Comparison of ENCODE assay signal across 14 cellular contexts in the genomic region with DNA sequence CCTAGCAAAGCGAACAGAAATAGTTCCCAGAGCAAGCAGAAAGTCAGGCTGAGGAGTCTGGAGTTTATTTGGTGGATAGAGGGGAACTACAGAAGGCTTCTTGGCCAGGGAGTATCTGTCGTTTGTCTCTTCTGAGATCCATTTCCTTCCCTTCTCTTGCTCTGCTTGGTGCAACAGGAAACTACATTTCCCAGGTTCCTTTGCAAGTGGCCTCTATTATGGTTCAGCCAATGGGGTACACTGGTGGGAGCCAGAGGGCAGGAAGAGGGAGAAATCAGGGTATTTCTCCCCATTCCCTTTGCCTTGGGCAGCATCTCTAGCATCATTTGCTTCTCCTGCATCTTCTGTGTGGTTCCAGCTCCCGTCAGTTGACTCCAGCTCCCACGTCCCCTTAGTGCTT.
DNase-seq lines count a peak whose midpoint lies in the region; ATAC-seq, FAIRE-seq and TF ChIP-seq lines count a peak whose summit lies in the region.
"Had no signal": no experiment of that assay in that cellular context is flagged by ENCODE, and none has a peak within 500 bp of the region (broad histone marks: within the 10 kb centered on the region; RNA-seq: fewer than 3 reads in every experiment).

No MANE protein-coding gene starts in this region.

- no peak for ATAC-seq in left lobe of liver
- ATAC-seq in activated T-cell treated with anti-CD3 and anti-CD28 coated beads, Interleukin-2, amount 50 U/mL, for 4 hours = no peak
- ATAC-seq: gastrocnemius medialis had no signal

- H3F3A ChIP-seq in DOHH2 (ENCODE audit: control insufficient read depth, insufficient read depth) = no peaks in the 10 kb centered on the region

- no peak overlapping the region for H3K4me3 Mint-ChIP-seq in endodermal cell
- no peak overlapping the region for H3K4me3 Mint-ChIP-seq in activated T-cell treated with anti-CD3 and anti-CD28 coated beads, Interleukin-2, amount 50 U/mL, for 4 hours

- no peaks in the 10 kb centered on the region for H3K36me3 Mint-ChIP-seq in endodermal cell (ENCODE audit: low read depth)
- H3K36me3 Mint-ChIP-seq in activated T-cell treated with anti-CD3 and anti-CD28 coated beads, Interleukin-2, amount 50 U/mL, for 4 hours (ENCODE audit: insufficient read depth) = no peaks in the 10 kb centered on the region

- FAIRE-seq in GM12891 (lab: Jason Lieb, UNC) = peak; percentile 66
- FAIRE-seq: islet of Langerhans had no signal

- TF ChIP-seq CTCF in DOHH2 (IDR thresholded peaks at IDR 0.05; ENCODE audit: low read depth, low read length, poor library complexity, severe bottlenecking) = no peak
- no peak for TF ChIP-seq CTCF in endodermal cell (conservative IDR thresholded peaks at IDR 0.05)

- H3K4me1 ChIP-seq in DOHH2 (ENCODE audit: control insufficient read depth, low read length) (peaks cover 20% of the 10 kb centered on the region), endodermal cell (ENCODE audit: control insufficient read depth, insufficient read depth, low read length) (no peaks in the 10 kb centered on the region)
- H3K4me1 ChIP-seq: gastrocnemius medialis had no signal

- H3K36me3 ChIP-seq in DOHH2 (ENCODE audit: control insufficient read depth, low read length) (no peaks in the 10 kb centered on the region), endodermal cell (ENCODE audit: control insufficient read depth, insufficient read depth, low read length) (no peaks in the 10 kb centered on the region)
- H3K36me3 ChIP-seq: gastrocnemius medialis, thyroid gland had no signal

- no peak overlapping the region for H3K9ac ChIP-seq in endodermal cell (ENCODE audit: extremely low read depth, low read length, poor library complexity, severe bottlenecking)

- no peaks in the 10 kb centered on the region for H3K9me2 ChIP-seq in DOHH2 (replicated peaks; ENCODE audit: control insufficient read depth, low read length)

- WGBS in endodermal cell (ENCODE audit: insufficient coverage in 1 of 2, insufficient read length in 1 of 2), 2 experiments = 76% methylated on average over 4 of the region's 4 CpGs; no CpG with 5 or more reads in 1 of the 2 experiments

- no peak for TF ChIP-seq POLR2A in GM12891 (IDR thresholded peaks at IDR 0.05; ENCODE audit: low read depth, low read length)

- 0 out of 2 replicates have a peak overlapping the region, but pooled peaks have one; percentile 24 for H3K4me2 ChIP-seq in DOHH2 (ENCODE audit: low read length)

- H3K4me1 Mint-ChIP-seq in endodermal cell = peaks cover 13% of the 10 kb centered on the region
- peaks cover 6% of the 10 kb centered on the region for H3K4me1 Mint-ChIP-seq in activated T-cell treated with anti-CD3 and anti-CD28 coated beads, Interleukin-2, amount 50 U/mL, for 4 hours (ENCODE audit: low read depth)

- H3K27me3 Mint-ChIP-seq in endodermal cell (ENCODE audit: insufficient read depth) = peaks cover 7% of the 10 kb centered on the region
- no peaks in the 10 kb centered on the region for H3K27me3 Mint-ChIP-seq in activated T-cell treated with anti-CD3 and anti-CD28 coated beads, Interleukin-2, amount 50 U/mL, for 4 hours (ENCODE audit: low read depth)

- H3K9me3 Mint-ChIP-seq in endodermal cell = peaks cover 16% of the 10 kb centered on the region
- no peaks in the 10 kb centered on the region for H3K9me3 Mint-ChIP-seq in activated T-cell treated with anti-CD3 and anti-CD28 coated beads, Interleukin-2, amount 50 U/mL, for 4 hours

- H3K4me3 ChIP-seq in DOHH2 (ENCODE audit: low read length) (no peak overlapping the region), endodermal cell (ENCODE audit: low read length) (no peak overlapping the region)
- H3K4me3 ChIP-seq: gastrocnemius medialis, thyroid gland had no signal

- no peaks in the 10 kb centered on the region for H3K79me2 ChIP-seq in DOHH2 (ENCODE audit: control insufficient read depth, low read length)

- no peak overlapping the region for H3K27ac Mint-ChIP-seq in endodermal cell

- no peaks in the 10 kb centered on the region for H4K20me1 ChIP-seq in DOHH2 (ENCODE audit: control insufficient read depth, insufficient read depth, low read depth, low read length)

- H3K27me3 ChIP-seq in DOHH2 (ENCODE audit: control insufficient read depth, low read length) (no peaks in the 10 kb centered on the region), endodermal cell (ENCODE audit: control insufficient read depth, insufficient read depth, low read length, poor library complexity, severe bottlenecking) (no peaks in the 10 kb centered on the region)
- H3K27me3 ChIP-seq: gastrocnemius medialis, thyroid gland had no signal

- no peaks in the 10 kb centered on the region for H3K9me3 ChIP-seq in DOHH2 (ENCODE audit: control insufficient read depth, insufficient read depth, low read length)
- no peaks in the 10 kb centered on the region for H3K9me3 ChIP-seq in endodermal cell (ENCODE audit: control insufficient read depth, low read length)
- H3K9me3 ChIP-seq: gastrocnemius medialis, thyroid gland had no signal

- DNase-seq in GM12891 (ENCODE audit: insufficient read length, low spot score) = no peak
- DNase-seq in NCI-H226 = peak; percentile 9
- DNase-seq in endodermal cell = peak; percentile 70
- no peak for DNase-seq in inferior parietal cortex (ENCODE audit: extremely low spot score)
- DNase-seq in left lobe of liver (ENCODE audit: low spot score) = no peak
- DNase-seq in activated T-cell treated with anti-CD3 and anti-CD28 coated beads, Interleukin-2, amount 50 U/mL, for 4 hours = no peak
- DNase-seq: activated effector memory CD4-positive, alpha-beta T cell treated with Interleukin-2 at 50 U/mL for 16 hours; effector CD8-positive, alpha-beta T cell; gastrocnemius medialis; midbrain; NCI-H1417; thyroid gland had no signal

- H3K27ac ChIP-seq in DOHH2 (ENCODE audit: low read depth, low read length) (no peak overlapping the region), endodermal cell (ENCODE audit: low read depth, low read length) (no peak overlapping the region)
- H3K27ac ChIP-seq: gastrocnemius medialis, thyroid gland had no signal

TF ChIP-seq in GM12891, 5 proteins besides CTCF, POLR2A, EP300 and RAD21:
- no peak for TF ChIP-seq SPI1 (IDR thresholded peaks at IDR 0.05; ENCODE audit: low read depth, low read length)
- TF ChIP-seq PAX5 (IDR thresholded peaks at IDR 0.05; ENCODE audit: insufficient read depth, low read length, severe bottlenecking) = no peak
- no peak for TF ChIP-seq POLR2AphosphoS5 (IDR thresholded peaks at IDR 0.05; ENCODE audit: low read depth, low read length)
- no peak for TF ChIP-seq POU2F2 (IDR thresholded peaks at IDR 0.05; ENCODE audit: low read depth, low read length)
- no peak for TF ChIP-seq TAF1 (IDR thresholded peaks at IDR 0.05; ENCODE audit: low read depth, low read length)

Comparison
In these comparisons a context has a peak if more than half of its experiments do, and no peak if none do; other contexts are left out.
1. DNase-seq: peak in NCI-H226 (single experiment) and endodermal cell (single experiment); none in GM12891 (single experiment), inferior parietal cortex (single experiment), left lobe of liver (single experiment) and activated T-cell treated with anti-CD3 and anti-CD28 coated beads, Interleukin-2, amount 50 U/mL, for 4 hours (single experiment).